In the genomic region with DNA sequence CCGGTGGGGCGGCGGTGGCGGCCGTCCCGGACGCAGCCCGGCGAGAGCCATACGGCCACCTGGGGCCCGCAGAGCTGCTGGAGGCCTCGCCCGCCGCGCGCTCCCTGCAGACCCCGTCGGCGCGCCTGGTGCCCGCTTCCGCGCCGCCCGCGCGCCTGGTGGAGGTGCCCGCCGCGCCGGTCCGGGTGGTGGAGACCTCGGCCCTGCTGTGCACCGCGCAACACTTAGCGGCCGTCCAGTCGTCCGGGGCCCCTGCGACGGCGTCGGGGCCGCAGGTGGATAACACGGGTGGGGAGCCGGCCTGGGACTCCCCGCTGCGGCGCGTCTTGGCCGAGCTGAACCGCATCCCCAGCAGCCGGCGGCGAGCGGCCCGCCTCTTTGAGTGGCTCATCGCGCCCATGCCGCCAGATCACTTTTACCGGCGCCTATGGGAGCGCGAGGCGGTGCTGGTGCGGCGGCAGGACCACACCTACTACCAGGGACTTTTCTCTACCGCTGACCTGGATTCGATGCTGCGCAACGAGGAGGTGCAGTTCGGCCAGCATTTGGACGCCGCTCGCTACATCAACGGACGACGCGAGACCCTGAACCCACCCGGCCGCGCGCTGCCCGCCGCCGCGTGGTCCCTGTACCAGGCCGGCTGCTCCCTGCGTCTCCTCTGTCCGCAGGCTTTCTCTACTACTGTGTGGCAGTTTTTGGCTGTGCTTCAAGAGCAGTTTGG, we compare ENCODE assay signal across 8 cellular contexts. TPM values are rescaled to one million over a fixed set of nuclear protein-coding genes. Genes with fewer than 3 reads are reported as not detected.
DNase-seq lines count a peak whose midpoint lies in the region; ATAC-seq, FAIRE-seq and TF ChIP-seq lines count a peak whose summit lies in the region.

No MANE protein-coding gene starts in this region.

- peaks cover 24% of the 10 kb centered on the region for H3K36me3 Mint-ChIP-seq in WTC11

- peaks cover 3% of the 10 kb centered on the region for H3K36me3 ChIP-seq in bronchial epithelial cell (ENCODE audit: control insufficient read depth, insufficient read depth, low read length)

- no peaks in the 10 kb centered on the region for H3K27me3 ChIP-seq in bronchial epithelial cell (ENCODE audit: control insufficient read depth, insufficient read depth, low read length)

- peak overlapping the region; percentile 72 for H3K4me3 ChIP-seq in bronchial epithelial cell (ENCODE audit: low read depth, low read length)

- H3K4me3 Mint-ChIP-seq in WTC11: peak overlapping the region; percentile 85

- in situ Hi-C loops in GM13977 (cut with MboI; ENCODE audit: low pct_unique_long_range_greater_than_20kb, low sequenced_read_pairs, unreplicated experiment): no loop called here

- no peak for FAIRE-seq in bronchial epithelial cell (lab: Jason Lieb, UNC)

- H3K4me1 Mint-ChIP-seq in WTC11: peaks cover 28% of the 10 kb centered on the region

- H3K27ac Mint-ChIP-seq in WTC11: no peak overlapping the region

- intact Hi-C loops in left colon (cut with DNase I, micrococcal nuclease): no loop called here

- no peaks in the 10 kb centered on the region for H3K27me3 Mint-ChIP-seq in WTC11 (ENCODE audit: low read depth)

- H3K9me3 Mint-ChIP-seq in WTC11: no peaks in the 10 kb centered on the region

- POLR2A ChIA-PET in WTC11 (lab: Charles Lee): interaction anchor here (1.0 to 1.8 kb wide), 9 partner anchors 9 to 222 kb away, joined by 3 to 12 read pairs (median 5); a partner anchor contains a TSS

- no peak for TF ChIP-seq CTCF in GM13977 (IDR thresholded peaks at IDR 0.05; ENCODE audit: extremely low read depth, insufficient read depth, missing control alignments)
- TF ChIP-seq CTCF in WTC11 (IDR thresholded peaks at IDR 0.05): no peak
- TF ChIP-seq CTCF in bronchial epithelial cell (IDR thresholded peaks at IDR 0.05; ENCODE audit: insufficient read depth, low read length, severe bottlenecking): no peak

- ATAC-seq in HG02623 (IDR thresholded peaks at IDR 0.05; ENCODE audit: unreplicated experiment): peak; percentile 37
- peak; percentile 36 for ATAC-seq in WTC11
- peak; percentile 78 for ATAC-seq in left colon

- CTCF ChIA-PET in WTC11 (lab: Charles Lee): interaction anchor here (0.6 to 1.9 kb wide), 8 partner anchors 8 to 259 kb away, joined by 3 to 9 read pairs (median 4); no protein-coding TSS in a partner anchor

- DNase-seq in GM13977 (ENCODE audit: low spot score) (peak; percentile 87), NCI-H128 (lab: John Stamatoyannopoulos, UW; ENCODE audit: unreplicated experiment) (peak; percentile 24), WTC11 (ENCODE audit: low spot score) (peak; percentile 65), bronchial epithelial cell (ENCODE audit: low read depth) (peak; percentile 64), left colon (peak; percentile 71 to 82), NCI-H2029 (lab: John Stamatoyannopoulos, UW) (no peak)
- peak; percentile 74 for DNase-seq in stimulated activated CD4-positive, alpha-beta T cell treated with anti-CD3 and anti-CD28 coated beads, Interleukin-4, amount 100 ng/mL, for 24 hours

TF ChIP-seq in WTC11, 78 proteins besides CTCF, POLR2A, EP300 and RAD21 (continues in another document):
- TF ChIP-seq, protein P1, sequence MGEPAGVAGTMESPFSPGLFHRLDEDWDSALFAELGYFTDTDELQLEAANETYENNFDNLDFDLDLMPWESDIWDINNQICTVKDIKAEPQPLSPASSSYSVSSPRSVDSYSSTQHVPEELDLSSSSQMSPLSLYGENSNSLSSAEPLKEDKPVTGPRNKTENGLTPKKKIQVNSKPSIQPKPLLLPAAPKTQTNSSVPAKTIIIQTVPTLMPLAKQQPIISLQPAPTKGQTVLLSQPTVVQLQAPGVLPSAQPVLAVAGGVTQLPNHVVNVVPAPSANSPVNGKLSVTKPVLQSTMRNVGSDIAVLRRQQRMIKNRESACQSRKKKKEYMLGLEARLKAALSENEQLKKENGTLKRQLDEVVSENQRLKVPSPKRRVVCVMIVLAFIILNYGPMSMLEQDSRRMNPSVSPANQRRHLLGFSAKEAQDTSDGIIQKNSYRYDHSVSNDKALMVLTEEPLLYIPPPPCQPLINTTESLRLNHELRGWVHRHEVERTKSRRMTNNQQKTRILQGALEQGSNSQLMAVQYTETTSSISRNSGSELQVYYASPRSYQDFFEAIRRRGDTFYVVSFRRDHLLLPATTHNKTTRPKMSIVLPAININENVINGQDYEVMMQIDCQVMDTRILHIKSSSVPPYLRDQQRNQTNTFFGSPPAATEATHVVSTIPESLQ (CRISPR knock-in tag; IDR thresholded peaks at IDR 0.05): no peak
- TF ChIP-seq, protein P2, sequence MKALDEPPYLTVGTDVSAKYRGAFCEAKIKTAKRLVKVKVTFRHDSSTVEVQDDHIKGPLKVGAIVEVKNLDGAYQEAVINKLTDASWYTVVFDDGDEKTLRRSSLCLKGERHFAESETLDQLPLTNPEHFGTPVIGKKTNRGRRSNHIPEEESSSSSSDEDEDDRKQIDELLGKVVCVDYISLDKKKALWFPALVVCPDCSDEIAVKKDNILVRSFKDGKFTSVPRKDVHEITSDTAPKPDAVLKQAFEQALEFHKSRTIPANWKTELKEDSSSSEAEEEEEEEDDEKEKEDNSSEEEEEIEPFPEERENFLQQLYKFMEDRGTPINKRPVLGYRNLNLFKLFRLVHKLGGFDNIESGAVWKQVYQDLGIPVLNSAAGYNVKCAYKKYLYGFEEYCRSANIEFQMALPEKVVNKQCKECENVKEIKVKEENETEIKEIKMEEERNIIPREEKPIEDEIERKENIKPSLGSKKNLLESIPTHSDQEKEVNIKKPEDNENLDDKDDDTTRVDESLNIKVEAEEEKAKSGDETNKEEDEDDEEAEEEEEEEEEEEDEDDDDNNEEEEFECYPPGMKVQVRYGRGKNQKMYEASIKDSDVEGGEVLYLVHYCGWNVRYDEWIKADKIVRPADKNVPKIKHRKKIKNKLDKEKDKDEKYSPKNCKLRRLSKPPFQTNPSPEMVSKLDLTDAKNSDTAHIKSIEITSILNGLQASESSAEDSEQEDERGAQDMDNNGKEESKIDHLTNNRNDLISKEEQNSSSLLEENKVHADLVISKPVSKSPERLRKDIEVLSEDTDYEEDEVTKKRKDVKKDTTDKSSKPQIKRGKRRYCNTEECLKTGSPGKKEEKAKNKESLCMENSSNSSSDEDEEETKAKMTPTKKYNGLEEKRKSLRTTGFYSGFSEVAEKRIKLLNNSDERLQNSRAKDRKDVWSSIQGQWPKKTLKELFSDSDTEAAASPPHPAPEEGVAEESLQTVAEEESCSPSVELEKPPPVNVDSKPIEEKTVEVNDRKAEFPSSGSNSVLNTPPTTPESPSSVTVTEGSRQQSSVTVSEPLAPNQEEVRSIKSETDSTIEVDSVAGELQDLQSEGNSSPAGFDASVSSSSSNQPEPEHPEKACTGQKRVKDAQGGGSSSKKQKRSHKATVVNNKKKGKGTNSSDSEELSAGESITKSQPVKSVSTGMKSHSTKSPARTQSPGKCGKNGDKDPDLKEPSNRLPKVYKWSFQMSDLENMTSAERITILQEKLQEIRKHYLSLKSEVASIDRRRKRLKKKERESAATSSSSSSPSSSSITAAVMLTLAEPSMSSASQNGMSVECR (CRISPR knock-in tag; IDR thresholded peaks at IDR 0.05; ENCODE audit: borderline replicate concordance): peak; percentile 44; the same call in 1 of the 2 replicates
- 0 out of 2 replicates have a peak, but pooled peaks have one; percentile 18 for TF ChIP-seq MYBL2 (CRISPR knock-in tag; IDR thresholded peaks at IDR 0.05)
- no peak for TF ChIP-seq CREB1 (CRISPR knock-in tag; IDR thresholded peaks at IDR 0.05)
- no peak for TF ChIP-seq SMAD4 (CRISPR knock-in tag; IDR thresholded peaks at IDR 0.05)
- TF ChIP-seq ELF4 (CRISPR knock-in tag; IDR thresholded peaks at IDR 0.05; ENCODE audit: low read depth): 0 out of 2 replicates have a peak, but pooled peaks have one; percentile 73
- TF ChIP-seq, protein P3, sequence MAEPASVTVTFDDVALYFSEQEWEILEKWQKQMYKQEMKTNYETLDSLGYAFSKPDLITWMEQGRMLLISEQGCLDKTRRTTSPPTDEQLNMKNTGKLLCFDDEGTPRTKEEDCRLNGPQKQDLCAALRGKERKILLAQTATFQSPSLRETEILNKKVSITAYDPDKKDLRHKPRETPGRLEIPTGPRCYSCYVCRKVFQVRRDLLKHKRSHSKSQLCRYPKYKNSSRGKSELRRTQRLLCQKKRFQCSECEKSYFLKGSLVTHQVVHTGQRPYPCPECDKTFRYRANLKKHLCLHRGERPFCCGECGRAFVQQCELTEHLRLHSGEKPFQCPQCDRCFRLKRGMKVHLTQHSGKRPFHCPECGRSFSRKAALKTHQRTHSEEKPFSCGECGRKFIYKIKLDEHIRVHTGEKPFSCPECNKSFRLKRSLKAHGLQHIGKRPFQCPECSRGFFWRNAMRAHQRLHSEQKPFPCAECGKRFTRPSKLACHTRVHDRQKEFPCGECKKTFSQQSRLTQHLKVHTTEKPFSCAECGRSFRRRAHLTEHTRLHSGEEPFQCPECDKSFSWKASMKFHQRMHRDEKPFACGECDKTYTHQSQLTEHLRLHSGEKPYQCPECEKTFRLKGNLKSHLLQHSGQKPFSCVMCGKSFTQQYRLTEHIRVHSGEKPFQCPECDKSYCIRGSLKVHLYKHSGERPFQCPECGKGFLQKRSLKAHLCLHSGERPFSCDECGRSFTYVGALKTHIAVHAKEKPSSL (CRISPR knock-in tag; conservative IDR thresholded peaks at IDR 0.05): no peak
- TF ChIP-seq ZNF263 (CRISPR knock-in tag; IDR thresholded peaks at IDR 0.05; ENCODE audit: low read depth): no peak
- TF ChIP-seq CBFB (CRISPR knock-in tag; IDR thresholded peaks at IDR 0.05; ENCODE audit: low read depth): no peak

RNA-seq across cellular contexts. Expression of a gene that starts 0.7 kb away (rescaled TPM):
- total RNA-seq in WTC11 (2021): 27.1 to 29.3 TPM (median 28.0 TPM) in 3 replicates
- 16.1 and 25.8 TPM in 2 replicates for total RNA-seq in bronchial epithelial cell
- total RNA-seq in left colon: 10 to 100 TPM; 10.2 to 10.3 TPM

RNA-seq across cellular contexts. Expression of a gene that starts 33.1 kb away (rescaled TPM):
- 42.0 to 54.0 TPM (median 53.8 TPM) in 3 replicates for total RNA-seq in WTC11 (2021)
- total RNA-seq in bronchial epithelial cell: 18.2 and 27.7 TPM in 2 replicates
- total RNA-seq in left colon: 100 to 1,000 TPM; 105 to 114 TPM

RNA-seq across cellular contexts. Expression of a gene that starts 45.5 kb away (rescaled TPM):
- total RNA-seq in WTC11 (2021) (3.0 to 4.6 TPM (median 4.6 TPM) in 3 replicates), bronchial epithelial cell (0.64 and 1.1 TPM in 2 replicates), left colon (10 to 100 TPM in 1 of 2 donors, 1 to 10 TPM in 1; 7.2 to 13.2 TPM)
